ENCODE assay signal across 8 cellular contexts in the genomic region with DNA sequence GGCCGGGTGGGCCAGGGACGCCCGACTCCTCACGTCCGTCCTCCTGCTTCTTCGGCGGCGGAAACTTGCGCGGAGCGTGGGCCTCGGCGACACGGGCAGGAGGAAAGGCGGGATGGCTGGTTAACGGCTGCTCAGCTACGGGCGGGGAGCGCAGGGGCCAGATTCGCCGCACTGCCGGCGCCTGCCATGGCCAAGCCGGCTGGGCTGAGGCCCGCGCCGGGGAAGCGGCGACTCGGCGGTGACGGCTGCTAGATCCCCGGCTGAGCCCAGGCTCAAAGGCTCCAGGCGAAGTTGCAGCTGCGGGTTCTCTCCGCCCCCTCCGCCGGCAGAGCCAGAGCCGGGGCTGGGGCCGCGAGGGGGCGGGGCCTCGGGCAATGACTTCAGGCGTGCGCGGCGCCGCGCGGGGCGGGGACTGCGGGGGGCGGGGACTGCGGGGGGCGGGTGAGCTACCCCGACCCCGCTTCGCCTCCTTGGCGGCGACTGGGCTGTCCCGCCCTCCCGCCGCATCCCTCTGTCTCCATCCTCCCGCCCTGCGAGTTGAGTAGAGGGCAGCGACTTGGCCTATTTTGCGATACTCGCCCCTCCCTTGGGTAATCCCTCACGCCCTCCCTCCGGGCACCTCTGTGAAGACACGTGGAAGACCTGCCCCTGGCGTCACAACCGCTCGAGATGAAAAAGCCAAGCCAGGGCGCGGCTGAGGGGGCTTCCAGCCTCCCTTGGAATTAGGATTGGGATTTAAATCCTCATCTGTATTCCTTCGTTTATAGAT. TPM values are rescaled to one million over a fixed set of nuclear protein-coding genes. Genes with fewer than 3 reads are reported as not detected.
DNase-seq lines count a peak whose midpoint lies in the region; ATAC-seq and TF ChIP-seq lines count a peak whose summit lies in the region.

Gene CEP85L, minus strand, starts transcription at position 310 of the 769 bp plus-strand sequence. CDS start 322 bp downstream, outside the sequence.

- DNase-seq in GM06990 (ENCODE audit: extremely low read depth, insufficient read length) (peak; percentile 92), HFFc6 (peak; percentile 79), NAMALWA (ENCODE audit: low spot score) (peak; percentile 95), SK-MEL-5 (ENCODE audit: low read depth, low spot score) (peak; percentile 88), substantia nigra (lab: John Stamatoyannopoulos, UW) (peak; percentile 65 to 99 (median 89))
- DNase-seq in activated naive CD4-positive, alpha-beta T cell treated with Interleukin-2 at 50 U/mL for 16 hours = peak; percentile 90

- H3K36me3 ChIP-seq in GM06990 (ENCODE audit: control insufficient read depth, insufficient read depth, low read length) (no peaks in the 10 kb centered on the region), gastroesophageal sphincter (no peaks in the 10 kb centered on the region), neutrophil (no peaks in the 10 kb centered on the region)

- H3K27me3 ChIP-seq in GM06990 (replicated peaks; ENCODE audit: control insufficient read depth, insufficient read depth, low read length) (no peaks in the 10 kb centered on the region), gastroesophageal sphincter (no peaks in the 10 kb centered on the region), neutrophil (peaks cover 59% of the 10 kb centered on the region)

- H3K27ac Mint-ChIP-seq in HFFc6 = peak within 1 kb of the TSS; percentile 86

- H3K9me3 ChIP-seq in gastroesophageal sphincter = no peaks in the 10 kb centered on the region
- no peaks in the 10 kb centered on the region for H3K9me3 ChIP-seq in neutrophil

- H3K4me3 ChIP-seq in GM06990 (replicated peaks; ENCODE audit: low read depth, low read length) (peak within 1 kb of the TSS; percentile 90), gastroesophageal sphincter (peak within 1 kb of the TSS; percentile 74 to 98), neutrophil (ENCODE audit: low read depth in 1 of 2, low read length in 1 of 2) (peak within 1 kb of the TSS; percentile 77 to 94)

- TF ChIP-seq EP300 in gastroesophageal sphincter (IDR thresholded peaks at IDR 0.05) = no peak

- H3K4me1 ChIP-seq in gastroesophageal sphincter = peaks cover 0 to 39% (median 0%) of the 10 kb centered on the region in 3 donors
- H3K4me1 ChIP-seq in neutrophil (ENCODE audit: control insufficient read depth in 1 of 2, insufficient read depth in 1 of 2, low read depth in 1 of 2, low read length in 1 of 2) = peaks cover 15 to 21% of the 10 kb centered on the region in 2 experiments

- H3K27ac ChIP-seq in gastroesophageal sphincter (peak within 1 kb of the TSS; percentile 94 to 99 (median 96)), neutrophil (peak within 1 kb of the TSS; percentile 86), substantia nigra (ENCODE audit: low read depth, low read length, poor library complexity, severe bottlenecking) (peak within 1 kb of the TSS; percentile 92)

- H3K4me1 Mint-ChIP-seq in HFFc6 (ENCODE audit: low read depth) = peaks cover 19% of the 10 kb centered on the region

- H3K4me3 Mint-ChIP-seq in HFFc6 = peak within 1 kb of the TSS; percentile 97

- no peaks in the 10 kb centered on the region for H3K36me3 Mint-ChIP-seq in HFFc6 (ENCODE audit: low read depth)

- peaks cover 3% of the 10 kb centered on the region; the same call in 1 of the 2 replicates for H3K27me3 Mint-ChIP-seq in HFFc6 (ENCODE audit: insufficient read depth)

- ATAC-seq in gastroesophageal sphincter = peak; percentile 97

- TF ChIP-seq POLR2A in gastroesophageal sphincter (IDR thresholded peaks at IDR 0.05) = peak; percentile 87 to 89

- in situ Hi-C loops in SK-MEL-5 (cut with HindIII; ENCODE audit: low pct_unique_long_range_greater_than_20kb, low sequenced_read_pairs) = no loop called here

- TF ChIP-seq CTCF in GM06990 (IDR thresholded peaks at IDR 0.05; ENCODE audit: insufficient read depth, low read length, poor library complexity, severe bottlenecking) (peak; percentile 3), HFFc6 (IDR thresholded peaks at IDR 0.05) (no peak; the same call in 1 of the 2 replicates), gastroesophageal sphincter (IDR thresholded peaks at IDR 0.05) (no peak), neutrophil (IDR thresholded peaks at IDR 0.05) (no peak)

- H3K9me3 Mint-ChIP-seq in HFFc6 = no peaks in the 10 kb centered on the region

- 0% methylated on average over 5 of the region's 77 CpGs; no CpG with 5 or more reads in 1 of the 2 donors for WGBS in gastroesophageal sphincter (ENCODE audit: low coverage in 1 of 2), 2 donors

RNA-seq across cellular contexts. Expression of gene CEP85L, which starts in this region (rescaled TPM):
- total RNA-seq in HFFc6 (2021; fragmentation: NEBNext Ultra II Directional; extraction: Animal tissue kit (Norgen Biotek cat#: 25700)) = 1 to 10 TPM; 6.6 to 8.8 (median 7.6) TPM
- 12.1 and 16.5 TPM in 2 replicates for total RNA-seq in SK-MEL-5 (2014; rRNA removed; shearing (Covaris generic))
- 4.7 and 9.4 TPM in 2 replicates for polyA plus RNA-seq in SK-MEL-5 (2015; cell fraction: cytosol; rRNA removed)
- polyA plus RNA-seq in SK-MEL-5 (2015; cell fraction: nucleus; rRNA removed) = 95.9 and 119 TPM in 2 replicates
- total RNA-seq in gastroesophageal sphincter = 10 to 100 TPM; 10.9 to 22.6 (median 16.7) TPM

Comparison
In these comparisons a context has a peak if more than half of its experiments do, and no peak if none do; other contexts are left out.
1. Peak in every context shown above with its lines: DNase-seq, ATAC-seq, H3K4me3 ChIP-seq and H3K27ac ChIP-seq.